ENCODE assay signal across 12 cellular contexts in genomic region chr3:120399372-120399771, GRCh38. TPM values are rescaled to one million over a fixed set of nuclear protein-coding genes. Genes with fewer than 3 reads are reported as not detected.
DNase-seq lines count a peak whose midpoint lies in the region; ATAC-seq and TF ChIP-seq lines count a peak whose summit lies in the region.
"Had no signal": no experiment of that assay in that cellular context is flagged by ENCODE, and none has a peak within 500 bp of the region (broad histone marks: within the 10 kb centered on the region; RNA-seq: fewer than 3 reads in every experiment).

No MANE protein-coding gene starts in this region.

- intact Hi-C loops in lower leg skin (cut with DNase I; ENCODE audit: low total_unique reads): no loop called here

- H3K36me3 Mint-ChIP-seq in progenitor cell of endocrine pancreas (ENCODE audit: insufficient read depth): peaks cover 46% of the 10 kb centered on the region
- peaks cover 4% of the 10 kb centered on the region for H3K36me3 Mint-ChIP-seq in glutamatergic neuron (ENCODE audit: unreplicated experiment)

- H3K4me3 ChIP-seq in lower leg skin (ENCODE audit: low read depth, poor library complexity, severe bottlenecking): no peak overlapping the region

- 91 to 94% methylated on average over 2 of the region's 2 CpGs for WGBS in lower leg skin, 2 donors

- no peak overlapping the region for H3K4me3 Mint-ChIP-seq in progenitor cell of endocrine pancreas (ENCODE audit: low read depth)
- H3K4me3 Mint-ChIP-seq in glutamatergic neuron (ENCODE audit: unreplicated experiment): no peak overlapping the region
- H3K4me3 Mint-ChIP-seq: type B pancreatic cell had no signal

- H3K27me3 Mint-ChIP-seq in progenitor cell of endocrine pancreas (no peaks in the 10 kb centered on the region), glutamatergic neuron (ENCODE audit: unreplicated experiment) (no peaks in the 10 kb centered on the region)
- H3K27me3 Mint-ChIP-seq: type B pancreatic cell had no signal

- H3K27ac Mint-ChIP-seq in progenitor cell of endocrine pancreas: no peak overlapping the region
- H3K27ac Mint-ChIP-seq in glutamatergic neuron (ENCODE audit: unreplicated experiment): no peak overlapping the region
- H3K27ac Mint-ChIP-seq: type B pancreatic cell had no signal

- no peak for TF ChIP-seq POLR2A in lower leg skin (IDR thresholded peaks at IDR 0.05)

- ATAC-seq in GM18909 (IDR thresholded peaks at IDR 0.05; ENCODE audit: poor library complexity, unreplicated experiment) (peak; percentile 95), GM21717 (IDR thresholded peaks at IDR 0.05; ENCODE audit: unreplicated experiment) (peak; percentile 84), HG03159 (IDR thresholded peaks at IDR 0.05; ENCODE audit: unreplicated experiment) (peak; percentile 95)

- no peak for TF ChIP-seq CTCF in progenitor cell of endocrine pancreas (IDR thresholded peaks at IDR 0.05; ENCODE audit: unreplicated experiment)
- TF ChIP-seq CTCF in glutamatergic neuron (IDR thresholded peaks at IDR 0.05; ENCODE audit: partially characterized antibody, unreplicated experiment): no peak
- TF ChIP-seq CTCF in lower leg skin (IDR thresholded peaks at IDR 0.05): no peak

- no peaks in the 10 kb centered on the region for H3K9me3 Mint-ChIP-seq in progenitor cell of endocrine pancreas (ENCODE audit: low read depth)
- no peaks in the 10 kb centered on the region for H3K9me3 Mint-ChIP-seq in glutamatergic neuron (ENCODE audit: unreplicated experiment)
- H3K9me3 Mint-ChIP-seq: type B pancreatic cell had no signal

- peak; percentile 46 for DNase-seq in germinal center (ENCODE audit: low spot score)
- DNase-seq in progenitor cell of endocrine pancreas (ENCODE audit: low spot score, unreplicated experiment): no peak
- DNase-seq in glutamatergic neuron: no peak
- no peak for DNase-seq in NCI-H1436 treated with DMSO at 0.1 percent for 48 hours (lab: John Stamatoyannopoulos, UW)
- no peak for DNase-seq in lower leg skin (ENCODE audit: low spot score in 2 of 2)
- DNase-seq: caudate nucleus, kidney glomerular epithelial cell, NCI-H2029 treated with DMSO at 0.1 percent for 48 hours had no signal

- H3K4me1 Mint-ChIP-seq in progenitor cell of endocrine pancreas (ENCODE audit: low read depth) (no peaks in the 10 kb centered on the region), glutamatergic neuron (ENCODE audit: low read depth, unreplicated experiment) (no peaks in the 10 kb centered on the region)

RNA-seq across cellular contexts. Expression of gene LRRC58, which starts 50.2 kb away (rescaled TPM):
- 14.0 and 15.5 TPM in 2 replicates for total RNA-seq in progenitor cell of endocrine pancreas
- total RNA-seq in glutamatergic neuron (ENCODE audit: unreplicated experiment): 5.8 TPM
- total RNA-seq in lower leg skin: 10 to 100 TPM; 29.3 to 33.0 (median 31.3) TPM

RNA-seq across cellular contexts. Expression of gene FSTL1, which starts 51.4 kb away (rescaled TPM):
- total RNA-seq in progenitor cell of endocrine pancreas (210 and 225 TPM in 2 replicates), glutamatergic neuron (ENCODE audit: unreplicated experiment) (206 TPM), lower leg skin (100 to 1,000 TPM in 2 of 4 donors, 10 to 100 TPM in 2; 52.8 to 207 (median 104) TPM)
